1 cellular context compared by ENCODE assay signal in the genomic region with DNA sequence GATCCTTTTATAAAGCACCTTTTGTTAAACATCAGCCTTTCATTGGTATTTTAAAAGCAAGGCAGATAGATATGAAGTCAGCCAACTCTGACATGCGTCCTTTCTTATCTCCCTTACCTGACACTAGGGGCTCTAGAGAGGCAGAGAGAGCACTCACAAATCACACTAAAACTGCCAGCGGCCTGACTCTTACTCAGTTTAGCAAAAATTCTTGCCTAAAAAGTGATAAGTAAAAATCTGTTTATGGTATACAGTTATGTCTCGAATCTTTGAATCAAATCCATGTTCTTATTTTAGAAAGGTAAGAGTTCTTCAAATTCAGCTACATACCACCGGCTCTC.
TF ChIP-seq lines count a peak whose summit lies in the region.

No MANE protein-coding gene starts in this region.

TF ChIP-seq in WTC11, 78 proteins besides CTCF, POLR2A, EP300 and RAD21:
- no peak for TF ChIP-seq ZNF317 (CRISPR knock-in tag; IDR thresholded peaks at IDR 0.05; ENCODE audit: borderline replicate concordance, low read depth)
- TF ChIP-seq TCF7 (CRISPR knock-in tag; IDR thresholded peaks at IDR 0.05; ENCODE audit: low read depth): no peak
- no peak for TF ChIP-seq KAT7 (CRISPR knock-in tag; IDR thresholded peaks at IDR 0.05; ENCODE audit: borderline replicate concordance)
- TF ChIP-seq, protein P1, sequence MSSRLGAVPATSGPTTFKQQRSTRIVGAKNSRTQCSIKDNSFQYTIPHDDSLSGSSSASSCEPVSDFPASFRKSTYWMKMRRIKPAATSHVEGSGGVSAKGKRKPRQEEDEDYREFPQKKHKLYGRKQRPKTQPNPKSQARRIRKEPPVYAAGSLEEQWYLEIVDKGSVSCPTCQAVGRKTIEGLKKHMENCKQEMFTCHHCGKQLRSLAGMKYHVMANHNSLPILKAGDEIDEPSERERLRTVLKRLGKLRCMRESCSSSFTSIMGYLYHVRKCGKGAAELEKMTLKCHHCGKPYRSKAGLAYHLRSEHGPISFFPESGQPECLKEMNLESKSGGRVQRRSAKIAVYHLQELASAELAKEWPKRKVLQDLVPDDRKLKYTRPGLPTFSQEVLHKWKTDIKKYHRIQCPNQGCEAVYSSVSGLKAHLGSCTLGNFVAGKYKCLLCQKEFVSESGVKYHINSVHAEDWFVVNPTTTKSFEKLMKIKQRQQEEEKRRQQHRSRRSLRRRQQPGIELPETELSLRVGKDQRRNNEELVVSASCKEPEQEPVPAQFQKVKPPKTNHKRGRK (CRISPR knock-in tag; IDR thresholded peaks at IDR 0.05; ENCODE audit: borderline replicate concordance): no peak
- no peak for TF ChIP-seq NFATC4 (CRISPR knock-in tag; IDR thresholded peaks at IDR 0.05)
- no peak for TF ChIP-seq ZNF138 (CRISPR knock-in tag; conservative IDR thresholded peaks at IDR 0.05)
- TF ChIP-seq ZNF423 (CRISPR knock-in tag; IDR thresholded peaks at IDR 0.05): no peak
- TF ChIP-seq, protein P2, sequence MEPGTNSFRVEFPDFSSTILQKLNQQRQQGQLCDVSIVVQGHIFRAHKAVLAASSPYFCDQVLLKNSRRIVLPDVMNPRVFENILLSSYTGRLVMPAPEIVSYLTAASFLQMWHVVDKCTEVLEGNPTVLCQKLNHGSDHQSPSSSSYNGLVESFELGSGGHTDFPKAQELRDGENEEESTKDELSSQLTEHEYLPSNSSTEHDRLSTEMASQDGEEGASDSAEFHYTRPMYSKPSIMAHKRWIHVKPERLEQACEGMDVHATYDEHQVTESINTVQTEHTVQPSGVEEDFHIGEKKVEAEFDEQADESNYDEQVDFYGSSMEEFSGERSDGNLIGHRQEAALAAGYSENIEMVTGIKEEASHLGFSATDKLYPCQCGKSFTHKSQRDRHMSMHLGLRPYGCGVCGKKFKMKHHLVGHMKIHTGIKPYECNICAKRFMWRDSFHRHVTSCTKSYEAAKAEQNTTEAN (CRISPR knock-in tag; IDR thresholded peaks at IDR 0.05): no peak
- TF ChIP-seq E2F4 (CRISPR knock-in tag; IDR thresholded peaks at IDR 0.05; ENCODE audit: borderline replicate concordance, low read depth): no peak
- no peak for TF ChIP-seq CREB1 (CRISPR knock-in tag; IDR thresholded peaks at IDR 0.05)
- no peak for TF ChIP-seq HMGA2 (CRISPR knock-in tag; IDR thresholded peaks at IDR 0.05)
- no peak for TF ChIP-seq ZMAT4 (CRISPR knock-in tag; IDR thresholded peaks at IDR 0.05)
- no peak for TF ChIP-seq ATF1 (CRISPR knock-in tag; IDR thresholded peaks at IDR 0.05)
